ENCODE assay signal across 12 cellular contexts in the genomic region with DNA sequence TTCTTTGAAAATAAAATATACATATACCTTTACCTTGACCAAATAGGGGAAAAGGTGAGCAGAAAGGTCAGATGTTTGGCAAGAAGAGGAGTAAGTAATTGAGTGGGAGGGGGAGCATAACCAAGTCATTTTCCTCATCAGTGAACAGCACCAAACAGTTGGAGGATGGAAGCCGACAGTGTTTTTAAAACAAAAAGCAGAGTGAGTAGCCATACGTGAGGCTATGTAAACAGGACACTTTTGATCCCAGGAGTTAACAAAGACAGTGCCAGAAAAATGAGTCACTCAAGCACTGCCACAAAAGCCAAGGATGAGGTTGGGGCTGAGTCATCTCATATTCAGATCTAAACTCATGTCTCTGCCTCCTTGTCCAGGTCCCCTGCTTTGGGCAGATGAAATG.
A peak's percentile ranks its signal among the peaks of the same experiment; 100 is the strongest.
DNase-seq lines count a peak whose midpoint lies in the region; ATAC-seq, FAIRE-seq and TF ChIP-seq lines count a peak whose summit lies in the region.
"Had no signal": no experiment of that assay in that cellular context is flagged by ENCODE, and none has a peak within 500 bp of the region (broad histone marks: within the 10 kb centered on the region; RNA-seq: fewer than 3 reads in every experiment).

No MANE protein-coding gene starts in this region.

- FAIRE-seq in D721Med (lab: Jason Lieb, UNC), result no peak

- TF ChIP-seq CTCF in AG04450 (IDR thresholded peaks at IDR 0.05; ENCODE audit: low read depth, low read length) (no peak), D721Med (IDR thresholded peaks at IDR 0.05; ENCODE audit: insufficient read depth, missing control alignments) (no peak)

- POLR2A ChIA-PET in AG04450 (lab: Yijun Ruan, JAX), result interaction anchor here (1.3 kb wide), 2 partner anchors 40 to 47 kb away, joined by 3 to 4 read pairs; no protein-coding TSS in a partner anchor

- no peak for ATAC-seq in HG02973 (IDR thresholded peaks at IDR 0.05; ENCODE audit: unreplicated experiment)
- ATAC-seq: CD8-positive, alpha-beta T cell had no signal

- H3K9me3 ChIP-seq in AG04450 (ENCODE audit: control insufficient read depth, insufficient read depth, low read length), result no peaks in the 10 kb centered on the region
- H3K9me3 ChIP-seq: tibial nerve had no signal

- DNase-seq in AG04450 (ENCODE audit: low read depth, low spot score), result peak; percentile 80
- peak; percentile 69 for DNase-seq in HPDE6-E6E7 (ENCODE audit: extremely low spot score)
- DNase-seq in amniotic epithelial cell (ENCODE audit: low read depth), result peak; percentile 90
- peak; percentile 98 for DNase-seq in iris pigment epithelial cell (ENCODE audit: low read depth)
- no peak for DNase-seq in Ammon's horn (ENCODE audit: low spot score)
- no peak for DNase-seq in D721Med (ENCODE audit: insufficient read length, low spot score)
- DNase-seq in NCI-H2107 treated with DMSO at 0.1 percent for 48 hours (lab: John Stamatoyannopoulos, UW; ENCODE audit: unreplicated experiment), result no peak
- DNase-seq: CD8-positive, alpha-beta T cell; left cardiac atrium; NCI-H1930 had no signal

- peak overlapping the region; percentile 73 for H3K27ac ChIP-seq in AG04450 (ENCODE audit: low read depth, low read length)
- H3K27ac ChIP-seq: tibial nerve had no signal

- no peaks in the 10 kb centered on the region for H3K27me3 ChIP-seq in AG04450 (ENCODE audit: control insufficient read depth, insufficient read depth, low read length)
- H3K27me3 ChIP-seq: tibial nerve had no signal

- CTCF ChIA-PET in AG04450 (lab: Charles Lee), result no interaction called here

- no peak overlapping the region for H3K4me3 ChIP-seq in AG04450 (ENCODE audit: low read depth, low read length)
- H3K4me3 ChIP-seq: tibial nerve had no signal

Comparison
In these comparisons a context has a peak if more than half of its experiments do, and no peak if none do; other contexts are left out.
1. DNase-seq: peak in AG04450 (single experiment), HPDE6-E6E7 (single experiment), amniotic epithelial cell (single experiment) and iris pigment epithelial cell (single experiment); none in Ammon's horn (single experiment), D721Med (single experiment) and NCI-H2107 treated with DMSO at 0.1 percent for 48 hours (single experiment).